ENCODE assay signal across 17 cellular contexts in the genomic region with DNA sequence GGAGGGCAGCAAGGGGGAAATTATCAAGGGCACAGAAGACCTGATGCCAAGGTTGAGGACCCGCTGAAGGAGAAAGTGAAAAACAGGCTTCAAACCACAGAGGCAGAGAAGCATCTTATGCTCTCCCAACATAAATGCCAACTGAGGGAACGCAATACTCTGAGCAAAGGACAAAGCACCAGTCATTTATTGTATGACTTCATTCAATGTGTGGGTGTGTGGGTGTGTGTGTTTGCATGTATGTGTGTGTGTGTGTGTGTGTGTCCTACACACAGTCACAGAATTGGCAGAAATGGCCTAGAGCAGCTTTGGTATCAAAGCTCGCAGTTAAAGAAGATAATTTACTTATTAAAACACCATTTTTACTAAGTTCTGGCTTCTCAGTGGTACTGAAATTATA. TPM values are rescaled to one million over a fixed set of nuclear protein-coding genes. Genes with fewer than 3 reads are reported as not detected.
A peak's percentile ranks its signal among the peaks of the same experiment; 100 is the strongest.
DNase-seq lines count a peak whose midpoint lies in the region; ATAC-seq, FAIRE-seq and TF ChIP-seq lines count a peak whose summit lies in the region.
"Had no signal": no experiment of that assay in that cellular context is flagged by ENCODE, and none has a peak within 500 bp of the region (broad histone marks: within the 10 kb centered on the region; RNA-seq: fewer than 3 reads in every experiment).

No MANE protein-coding gene starts in this region.

- no peak overlapping the region for H3K27ac ChIP-seq in astrocyte (ENCODE audit: low read depth, low read length)
- H3K27ac ChIP-seq: PC-9, stomach had no signal

- H4K20me1 ChIP-seq in astrocyte (ENCODE audit: insufficient read depth, low read length) = peaks cover 16% of the 10 kb centered on the region

- H3K4me1 Mint-ChIP-seq in activated T-cell treated with anti-CD3 and anti-CD28 coated beads, Interleukin-2, amount 50 U/mL, for 72 hours (ENCODE audit: low read depth) = peaks cover 90% of the 10 kb centered on the region
- H3K4me1 Mint-ChIP-seq in WTC11 (peaks cover 36% of the 10 kb centered on the region), astrocyte (ENCODE audit: low read depth, unreplicated experiment) (peaks cover 40% of the 10 kb centered on the region)

- TF ChIP-seq CTCF in WTC11 (IDR thresholded peaks at IDR 0.05) (no peak), astrocyte (IDR thresholded peaks at IDR 0.05; ENCODE audit: insufficient read depth, low read depth, low read length) (no peak)

- DNase-seq in activated T-cell treated with anti-CD3 and anti-CD28 coated beads, Interleukin-2, amount 50 U/mL, for 72 hours = peak; percentile 54
- DNase-seq in activated T-cell treated with anti-CD3 and anti-CD28 coated beads, Interleukin-2, amount 50 U/mL, for 1 hour = no peak
- no peak for DNase-seq in WTC11 (ENCODE audit: low spot score)
- no peak for DNase-seq in astrocyte (ENCODE audit: low read depth)
- peak; percentile 41 for DNase-seq in stimulated activated CD4-positive, alpha-beta T cell treated with anti-CD3 and anti-CD28 coated beads, Interleukin-4, amount 100 ng/mL, for 24 hours
- DNase-seq in NOMO-1 (lab: John Stamatoyannopoulos, UW; ENCODE audit: unreplicated experiment in 2 of 2) = no peak
- DNase-seq in NCI-H2081 treated with DMSO at 0.1 percent for 48 hours (lab: John Stamatoyannopoulos, UW) = no peak
- no peak for DNase-seq in effector CD8-positive, alpha-beta T cell (lab: John Stamatoyannopoulos, UW)
- DNase-seq: ACHN; Caco-2; central memory CD4-positive, alpha-beta T cell; effector memory CD8-positive, alpha-beta T cell; NCI-H2081; NCI-H526; stomach had no signal

- peak overlapping the region; percentile 27 to 49 for H3K4me3 Mint-ChIP-seq in activated T-cell treated with anti-CD3 and anti-CD28 coated beads, Interleukin-2, amount 50 U/mL, for 72 hours
- H3K4me3 Mint-ChIP-seq in WTC11 = no peak overlapping the region
- no peak overlapping the region for H3K4me3 Mint-ChIP-seq in astrocyte (ENCODE audit: unreplicated experiment)
- H3K4me3 Mint-ChIP-seq: IgD-negative memory B cell had no signal

- no peaks in the 10 kb centered on the region for H3K79me2 ChIP-seq in astrocyte (ENCODE audit: insufficient read depth, low read length)

- no peak overlapping the region for H3K4me2 ChIP-seq in astrocyte (ENCODE audit: low read length)
- H3K4me2 ChIP-seq: PC-9 had no signal

- H2AFZ ChIP-seq in astrocyte (ENCODE audit: low read depth, low read length) = no peak overlapping the region
- H2AFZ ChIP-seq: PC-9 had no signal

- H3K9ac ChIP-seq in astrocyte (ENCODE audit: low read length) = no peak overlapping the region

- no peak overlapping the region for H3K4me3 ChIP-seq in astrocyte (ENCODE audit: insufficient read depth, low read depth, low read length)
- H3K4me3 ChIP-seq: PC-9, stomach had no signal

- peaks cover 13 to 14% of the 10 kb centered on the region in 2 donors for H3K36me3 Mint-ChIP-seq in activated T-cell treated with anti-CD3 and anti-CD28 coated beads, Interleukin-2, amount 50 U/mL, for 72 hours (ENCODE audit: insufficient read depth in 2 of 2)
- H3K36me3 Mint-ChIP-seq in WTC11 = peaks cover 35% of the 10 kb centered on the region
- H3K36me3 Mint-ChIP-seq in astrocyte (ENCODE audit: low read depth, unreplicated experiment) = peaks cover 18% of the 10 kb centered on the region

- no peaks in the 10 kb centered on the region for H3K9me3 ChIP-seq in astrocyte (ENCODE audit: insufficient read depth, low read depth, low read length)
- H3K9me3 ChIP-seq: Caco-2, stomach had no signal

- CTCF ChIA-PET in WTC11 (lab: Charles Lee) = interaction anchor here (0.6 kb wide), 1 partner anchor 38 kb away, joined by 3 read pairs; no protein-coding TSS in a partner anchor

- H3K27me3 Mint-ChIP-seq in activated T-cell treated with anti-CD3 and anti-CD28 coated beads, Interleukin-2, amount 50 U/mL, for 72 hours (ENCODE audit: low read depth) = no peaks in the 10 kb centered on the region
- no peaks in the 10 kb centered on the region for H3K27me3 Mint-ChIP-seq in WTC11 (ENCODE audit: low read depth)
- no peaks in the 10 kb centered on the region for H3K27me3 Mint-ChIP-seq in astrocyte (ENCODE audit: low read depth, unreplicated experiment)
- H3K27me3 Mint-ChIP-seq: effector memory CD8-positive, alpha-beta T cell; IgD-negative memory B cell had no signal

- H3K27me3 ChIP-seq in astrocyte (ENCODE audit: insufficient read depth, low read length) = no peaks in the 10 kb centered on the region
- H3K27me3 ChIP-seq: stomach had no signal

- peak; percentile 25 to 27 for ATAC-seq in activated T-cell treated with anti-CD3 and anti-CD28 coated beads, Interleukin-2, amount 50 U/mL, for 72 hours (replicated peaks in 1 of 2)
- no peak for ATAC-seq in WTC11
- ATAC-seq: effector memory CD8-positive, alpha-beta T cell had no signal

- no peaks in the 10 kb centered on the region for H3K36me3 ChIP-seq in astrocyte (ENCODE audit: insufficient read depth, low read length)

- POLR2A ChIA-PET in WTC11 (lab: Charles Lee) = interaction anchor here (0.7 kb wide), 1 partner anchor 18 kb away, joined by 9 read pairs; no protein-coding TSS in a partner anchor

- no peaks in the 10 kb centered on the region for H3K9me3 Mint-ChIP-seq in activated T-cell treated with anti-CD3 and anti-CD28 coated beads, Interleukin-2, amount 50 U/mL, for 72 hours
- no peaks in the 10 kb centered on the region for H3K9me3 Mint-ChIP-seq in WTC11
- peaks cover 2% of the 10 kb centered on the region for H3K9me3 Mint-ChIP-seq in astrocyte (ENCODE audit: unreplicated experiment)
- H3K9me3 Mint-ChIP-seq: effector memory CD8-positive, alpha-beta T cell had no signal

- H3K4me1 ChIP-seq in astrocyte (ENCODE audit: insufficient read depth, low read length) = peaks cover 20% of the 10 kb centered on the region

- FAIRE-seq in astrocyte (lab: Jason Lieb, UNC) = no peak

- peak overlapping the region; percentile 91 for H3K27ac Mint-ChIP-seq in activated T-cell treated with anti-CD3 and anti-CD28 coated beads, Interleukin-2, amount 50 U/mL, for 72 hours
- H3K27ac Mint-ChIP-seq in WTC11 (peak overlapping the region; percentile 46), astrocyte (ENCODE audit: unreplicated experiment) (peak overlapping the region; percentile 14)
- H3K27ac Mint-ChIP-seq: IgD-negative memory B cell had no signal

TF ChIP-seq in WTC11, 78 proteins besides CTCF, POLR2A, EP300 and RAD21:
- no peak for TF ChIP-seq TP53 (CRISPR knock-in tag; IDR thresholded peaks at IDR 0.05)

RNA-seq across cellular contexts. Expression of a gene that starts 51.4 kb away (rescaled TPM):
- 10 to 100 TPM; 33.9 to 39.9 TPM for total RNA-seq in activated T-cell treated with anti-CD3 and anti-CD28 coated beads, Interleukin-2, amount 50 U/mL, for 72 hours
- total RNA-seq in WTC11 (2021) (39.2 to 44.7 TPM (median 42.6 TPM) in 3 replicates), astrocyte (43.1 and 49.2 TPM in 2 replicates)

Comparison
In these comparisons a context has a peak if more than half of its experiments do, and no peak if none do; other contexts are left out.
1. DNase-seq: peak in activated T-cell treated with anti-CD3 and anti-CD28 coated beads, Interleukin-2, amount 50 U/mL, for 72 hours (2 of 2) and stimulated activated CD4-positive, alpha-beta T cell treated with anti-CD3 and anti-CD28 coated beads, Interleukin-4, amount 100 ng/mL, for 24 hours (single experiment); none in activated T-cell treated with anti-CD3 and anti-CD28 coated beads, Interleukin-2, amount 50 U/mL, for 1 hour (single experiment), WTC11 (single experiment), astrocyte (single experiment), NOMO-1 (0 of 2), NCI-H2081 treated with DMSO at 0.1 percent for 48 hours (single experiment) and effector CD8-positive, alpha-beta T cell (single experiment).
2. H3K27ac Mint-ChIP-seq: peak in every context shown above with its lines; median percentile 91 in activated T-cell treated with anti-CD3 and anti-CD28 coated beads, Interleukin-2, amount 50 U/mL, for 72 hours; 46 in WTC11; 14 in astrocyte.
3. H3K4me3 Mint-ChIP-seq: peak in activated T-cell treated with anti-CD3 and anti-CD28 coated beads, Interleukin-2, amount 50 U/mL, for 72 hours (2 of 2); none in WTC11 (single experiment) and astrocyte (single experiment).